Comparison of ENCODE assay signal across 17 cellular contexts in the genomic region with DNA sequence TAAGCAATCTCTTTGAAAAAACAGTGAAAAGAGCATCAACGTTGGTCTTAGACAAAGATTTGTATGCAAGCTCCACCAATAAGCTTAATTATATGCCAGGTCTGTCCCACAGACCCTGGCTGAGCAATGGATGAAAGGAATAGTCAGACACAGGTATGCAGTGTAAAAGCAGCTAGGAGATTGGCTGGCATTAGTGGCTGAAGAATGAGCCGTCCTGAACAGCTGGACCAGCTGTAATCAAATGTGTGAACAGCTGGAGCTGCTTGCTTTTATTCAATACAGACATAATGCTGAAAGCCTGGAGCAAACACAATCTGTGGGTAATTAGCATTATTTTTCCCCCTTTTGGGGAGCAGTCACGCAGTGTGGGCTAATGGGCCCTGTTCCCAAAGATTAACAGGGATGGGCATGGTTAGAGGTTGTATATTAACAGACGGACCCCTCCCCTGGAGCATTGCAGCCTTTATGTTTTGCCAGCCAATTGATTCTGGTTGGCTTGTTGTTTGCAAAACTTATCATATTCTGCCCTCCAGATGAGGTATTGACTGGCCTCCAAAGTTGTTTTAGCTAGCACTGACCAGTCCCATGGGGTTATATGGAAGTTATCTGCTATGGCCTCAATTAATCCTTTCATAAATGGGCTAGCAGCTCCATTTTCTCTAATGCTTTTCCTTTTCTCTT. TPM values are rescaled to one million over a fixed set of nuclear protein-coding genes. Genes with fewer than 3 reads are reported as not detected.
DNase-seq lines count a peak whose midpoint lies in the region; ATAC-seq, FAIRE-seq and TF ChIP-seq lines count a peak whose summit lies in the region.
"Not testable (repeated sequence)": the region's sequence is repeated elsewhere in the genome, so short reads cannot be mapped to it uniquely, and the experiment has no call there.
"Had no signal": no experiment of that assay in that cellular context is flagged by ENCODE, and none has a peak within 500 bp of the region (broad histone marks: within the 10 kb centered on the region; RNA-seq: fewer than 3 reads in every experiment).

No MANE protein-coding gene starts in this region.

- not testable (repeated sequence) for H3K9me3 ChIP-seq in H1 (ENCODE audit: insufficient read depth in 2 of 2, low read depth in 1 of 2, low read length in 1 of 2); neural progenitor cell (ENCODE audit: low read depth)

- H2BK20ac ChIP-seq in H1 (ENCODE audit: low read length): not testable (repeated sequence)

- not testable (repeated sequence) for H3K23ac ChIP-seq in H1 (ENCODE audit: insufficient read length)

- TF ChIP-seq CTCF in H1 (IDR thresholded peaks at IDR 0.05; ENCODE audit: control extremely low read depth in 1 of 3, insufficient read depth in 1 of 3, low read depth in 1 of 3, low read length in 3 of 3); neural progenitor cell (IDR thresholded peaks at IDR 0.05); progenitor cell of endocrine pancreas (IDR thresholded peaks at IDR 0.05; ENCODE audit: unreplicated experiment): not testable (repeated sequence)

- H3K14ac ChIP-seq in H1 (ENCODE audit: insufficient read length): not testable (repeated sequence)

- not testable (repeated sequence) for H3K27me3 Mint-ChIP-seq in neural progenitor cell (ENCODE audit: insufficient read depth, low read depth); progenitor cell of endocrine pancreas

- not testable (repeated sequence) for H3K36me3 ChIP-seq in H1 (ENCODE audit: control insufficient read depth in 2 of 4, insufficient read depth in 4 of 4, low read length in 3 of 4); neural progenitor cell

- H4K91ac ChIP-seq in H1 (replicated peaks; ENCODE audit: insufficient read length, low read length): not testable (repeated sequence)

- H3K18ac ChIP-seq in H1 (ENCODE audit: extremely low read depth, low read length): not testable (repeated sequence)

- peak; percentile 24 for DNase-seq in DMS53 (lab: John Stamatoyannopoulos, UW)
- peak; percentile 2 for DNase-seq in NCI-H69 (lab: John Stamatoyannopoulos, UW)
- not testable (repeated sequence) for DNase-seq in H1 (ENCODE audit: low read depth in 1 of 2, low spot score in 2 of 2); left lobe of liver (ENCODE audit: low spot score); progenitor cell of endocrine pancreas (ENCODE audit: low spot score, unreplicated experiment); urothelium cell line (ENCODE audit: low spot score)
- peak; percentile 7 for DNase-seq in neural progenitor cell (ENCODE audit: low spot score)

- H3K4me1 ChIP-seq in H1 (replicated peaks in 1 of 4; ENCODE audit: control insufficient read depth in 3 of 4, insufficient read depth in 4 of 4, low read length in 3 of 4); neural progenitor cell: not testable (repeated sequence)

- not testable (repeated sequence) for H3K23me2 ChIP-seq in H1 (ENCODE audit: low read depth, low read length)

- not testable (repeated sequence) for H3K56ac ChIP-seq in H1 (replicated peaks; ENCODE audit: insufficient read length, low read depth, low read length)

- not testable (repeated sequence) for H4K20me1 ChIP-seq in H1 (replicated peaks in 1 of 2; ENCODE audit: control insufficient read depth in 1 of 2, insufficient read depth in 2 of 2, low read length in 2 of 2); neural progenitor cell (ENCODE audit: low read depth)

- H3K27me3 ChIP-seq in H1 (replicated peaks in 1 of 4; ENCODE audit: control insufficient read depth in 3 of 4, extremely low read depth in 1 of 4, insufficient read depth in 3 of 4, low read length in 3 of 4); neural progenitor cell: not testable (repeated sequence)

- not testable (repeated sequence) for H2BK120ac ChIP-seq in H1 (replicated peaks; ENCODE audit: low read depth, low read length)

- CTCF ChIA-PET in H1 (lab: Charles Lee; ENCODE audit: partially characterized antibody): interaction anchor here (0.8 to 1.0 kb wide), 2 partner anchors 21 to 109 kb away, joined by 3 to 5 read pairs; partner anchors contain the start of gene GC

- TF ChIP-seq POLR2A in H1 (IDR thresholded peaks at IDR 0.05; ENCODE audit: control extremely low read depth in 1 of 2, low read depth in 2 of 2, low read length in 2 of 2): not testable (repeated sequence)

- H3K36me3 Mint-ChIP-seq in neural progenitor cell: not testable (repeated sequence)
- H3K36me3 Mint-ChIP-seq in progenitor cell of endocrine pancreas (ENCODE audit: insufficient read depth): peaks cover 20% of the 10 kb centered on the region

- not testable (repeated sequence) for H3K4me3 Mint-ChIP-seq in neural progenitor cell; progenitor cell of endocrine pancreas (ENCODE audit: low read depth)

- not testable (repeated sequence) for H2AK5ac ChIP-seq in H1 (ENCODE audit: low read depth, low read length)

- H3F3A ChIP-seq in neural progenitor cell (ENCODE audit: low read depth): not testable (repeated sequence)

- FAIRE-seq in H1 (lab: Jason Lieb, UNC): peak; percentile 69
- peak; percentile 85 for FAIRE-seq in urothelium cell line (lab: Jason Lieb, UNC)

- not testable (repeated sequence) for H3K79me2 ChIP-seq in H1 (ENCODE audit: control insufficient read depth in 1 of 2, insufficient read depth in 2 of 2, low read length in 2 of 2); neural progenitor cell (ENCODE audit: low read depth)

- not testable (repeated sequence) for H3K9me3 Mint-ChIP-seq in neural progenitor cell
- peaks cover 25% of the 10 kb centered on the region for H3K9me3 Mint-ChIP-seq in progenitor cell of endocrine pancreas (ENCODE audit: low read depth)

- H3K4me3 ChIP-seq in H1 (ENCODE audit: extremely low read depth in 1 of 4, insufficient read depth in 2 of 4, low read depth in 3 of 4, low read length in 4 of 4); neural progenitor cell: not testable (repeated sequence)

- H2AFZ ChIP-seq in H1 (ENCODE audit: low read length); neural progenitor cell (replicated peaks): not testable (repeated sequence)

- not testable (repeated sequence) for TF ChIP-seq RAD21 in H1 (IDR thresholded peaks at IDR 0.05 in 1 of 2, conservative IDR thresholded peaks at IDR 0.05 in 1 of 2; ENCODE audit: low read depth in 2 of 2, low read length in 2 of 2)

- not testable (repeated sequence) for H3K9ac ChIP-seq in H1 (replicated peaks in 1 of 4; ENCODE audit: extremely low read depth in 1 of 4, low read depth in 3 of 4, low read length in 3 of 4); neural progenitor cell

- H3K4me1 Mint-ChIP-seq in neural progenitor cell: not testable (repeated sequence)
- peaks cover 23% of the 10 kb centered on the region for H3K4me1 Mint-ChIP-seq in progenitor cell of endocrine pancreas (ENCODE audit: low read depth)

- not testable (repeated sequence) for H3K4me2 ChIP-seq in H1 (ENCODE audit: insufficient read depth in 1 of 2, low read depth in 2 of 2, low read length in 2 of 2); neural progenitor cell

- POLR2A ChIA-PET in H1 (lab: Charles Lee; ENCODE audit: partially characterized antibody): not testable (repeated sequence)

- H4K8ac ChIP-seq in H1 (ENCODE audit: extremely low read depth, insufficient read depth, low read length): not testable (repeated sequence)

- H2BK5ac ChIP-seq in H1 (ENCODE audit: low read depth, low read length): not testable (repeated sequence)

- not testable (repeated sequence) for H3K27ac Mint-ChIP-seq in neural progenitor cell
- peak overlapping the region; percentile 52 for H3K27ac Mint-ChIP-seq in progenitor cell of endocrine pancreas

- not testable (repeated sequence) for H4K5ac ChIP-seq in H1 (ENCODE audit: insufficient read length, low read depth, low read length)

- not testable (repeated sequence) for H3K4ac ChIP-seq in H1 (replicated peaks; ENCODE audit: insufficient read length, low read depth, low read length)

- not testable (repeated sequence) for TF ChIP-seq EP300 in H1 (IDR thresholded peaks at IDR 0.05; ENCODE audit: borderline replicate concordance in 1 of 2, low read depth in 2 of 2, low read length in 2 of 2)

- not testable (repeated sequence) for H2BK15ac ChIP-seq in H1 (ENCODE audit: low read length)

- ATAC-seq in left lobe of liver: peak; percentile 71

- WGBS in H1 (ENCODE audit: extremely low coverage in 1 of 2, insufficient coverage in 1 of 2, insufficient read length in 1 of 2, insufficient replicate concordance in 2 of 2, low coverage in 1 of 2, low lambda C conversion rate in 2 of 2, missing lambda C conversion rate in 1 of 2), 2 experiments: 94% methylated on average over 4 of the region's 4 CpGs; no CpG with 5 or more reads in 1 of the 2 experiments

- H3K79me1 ChIP-seq in H1 (ENCODE audit: low read depth, low read length): not testable (repeated sequence)

- H2BK12ac ChIP-seq in H1 (ENCODE audit: low read depth, low read length): not testable (repeated sequence)

- not testable (repeated sequence) for H3K27ac ChIP-seq in H1 (ENCODE audit: low read depth, low read length); neural progenitor cell

RNA-seq across cellular contexts. Expression of gene GC, which starts 20.3 kb away (rescaled TPM):
- 0.34 TPM in 1 of 2 replicates, not detected in the other for total RNA-seq in H1 (2021; fragmentation: NEBNext Ultra II Directional; extraction: Animal tissue kit (Norgen Biotek cat#: 25700))
- 0.09 and 0.11 TPM in 2 replicates for polyA plus RNA-seq in H1 (2011; rRNA removed)
- polyA plus RNA-seq in H1 (2011; cell fraction: cytosol; rRNA removed): 0.16 TPM
- 0.11 TPM for polyA plus RNA-seq in H1 (2011; cell fraction: nucleus; rRNA removed)
- polyA plus RNA-seq in H1 (2012, experiment 1 of 2): 0.11 to 0.16 TPM in 2 of 4 replicates, not detected in the others
- polyA plus RNA-seq in H1 (2012, experiment 2 of 2): not detected
- polyA plus RNA-seq in H1 (2013, experiment 1 of 2): 0.39 TPM
- 0.44 TPM for polyA plus RNA-seq in H1 (2013, experiment 2 of 2)
- 0.12 and 0.25 TPM in 2 replicates for polyA minus RNA-seq in H1 (2011; rRNA and poly(A)+ RNA removed)
- not detected for polyA minus RNA-seq in H1 (2011; cell fraction: cytosol; rRNA and poly(A)+ RNA removed)
- not detected for polyA minus RNA-seq in H1 (2011; cell fraction: nucleus; rRNA and poly(A)+ RNA removed)
- total RNA-seq in left lobe of liver (3,366 TPM), neural progenitor cell (ENCODE audit: low replicate concordance) (not detected in 2 replicates), progenitor cell of endocrine pancreas (154 and 168 TPM in 2 replicates)
- total RNA-seq: A673; Caco-2; CD4-positive, alpha-beta memory T cell; CD4-positive, CD25-positive, alpha-beta regulatory T cell; CD8-positive, alpha-beta memory T cell; Daoy; G401 had no signal
- polyA plus RNA-seq: AG04450; CD14-positive monocyte; CD4-positive, alpha-beta memory T cell; CD4-positive, CD25-positive, alpha-beta regulatory T cell; CD8-positive, alpha-beta memory T cell; GM12878 had no signal

Comparison
In these comparisons a context has a peak if more than half of its experiments do, and no peak if none do; other contexts are left out.
1. RNA of gene GC, which starts 20.3 kb away (total RNA-seq): 3,366 TPM in left lobe of liver (single experiment) and 154 to 168 TPM in progenitor cell of endocrine pancreas; 0.34 TPM in H1 and not detected in neural progenitor cell; every median in the first group is over 100 times any median in the second.